10 cellular contexts compared by ENCODE assay signal in genomic region chr1:182430263-182431068, GRCh38. TPM values are rescaled to one million over a fixed set of nuclear protein-coding genes. Genes with fewer than 3 reads are reported as not detected.
DNase-seq lines count a peak whose midpoint lies in the region; ATAC-seq and TF ChIP-seq lines count a peak whose summit lies in the region.
"Had no signal": no experiment of that assay in that cellular context is flagged by ENCODE, and none has a peak within 500 bp of the region (broad histone marks: within the 10 kb centered on the region; RNA-seq: fewer than 3 reads in every experiment).

No MANE protein-coding gene starts in this region.

- intact Hi-C loops in body of pancreas (cut with DNase I): no loop called here

- peaks cover 2% of the 10 kb centered on the region for H3K36me3 Mint-ChIP-seq in effector memory CD8-positive, alpha-beta T cell (ENCODE audit: insufficient read depth)

- H3K4me1 Mint-ChIP-seq in effector memory CD8-positive, alpha-beta T cell (ENCODE audit: low read depth in 2 of 2): peaks cover 14 to 40% of the 10 kb centered on the region in 2 donors
- H3K4me1 Mint-ChIP-seq: nephron had no signal

- H3K14ac ChIP-seq in mesenchymal stem cell (ENCODE audit: low read length in 2 of 2): peak overlapping the region in 1 of 2 experiments; percentile 56

- H3K9ac ChIP-seq in mesenchymal stem cell (ENCODE audit: low read length): no peak overlapping the region

- no peaks in the 10 kb centered on the region for H3K9me3 Mint-ChIP-seq in effector memory CD8-positive, alpha-beta T cell
- H3K9me3 Mint-ChIP-seq: nephron had no signal

- H3K4ac ChIP-seq in mesenchymal stem cell (ENCODE audit: low read depth in 1 of 2, low read length in 2 of 2): no peak overlapping the region

- TF ChIP-seq POLR2A in body of pancreas (IDR thresholded peaks at IDR 0.05): no peak

- peak overlapping the region; percentile 2 to 20 for H3K4me3 Mint-ChIP-seq in effector memory CD8-positive, alpha-beta T cell
- H3K4me3 Mint-ChIP-seq: nephron had no signal

- H3K18ac ChIP-seq in mesenchymal stem cell (ENCODE audit: low read depth in 1 of 2, low read length in 2 of 2): no peak overlapping the region

- no peaks in the 10 kb centered on the region for H3K27me3 Mint-ChIP-seq in effector memory CD8-positive, alpha-beta T cell

- no peak overlapping the region for H2BK5ac ChIP-seq in mesenchymal stem cell (ENCODE audit: low read depth, low read length, poor library complexity, severe bottlenecking)

- peak; percentile 46 for ATAC-seq in HG02852 (IDR thresholded peaks at IDR 0.05; ENCODE audit: unreplicated experiment)
- ATAC-seq in effector memory CD8-positive, alpha-beta T cell (replicated peaks): peak; percentile 91
- no peak for ATAC-seq in body of pancreas

- H3K79me1 ChIP-seq in mesenchymal stem cell (replicated peaks; ENCODE audit: low read length, poor library complexity, severe bottlenecking): no peaks in the 10 kb centered on the region

- peak; percentile 24 for DNase-seq in EL
- peak; percentile 24 for DNase-seq in RPMI7951 (ENCODE audit: low read depth)
- DNase-seq in effector memory CD8-positive, alpha-beta T cell: peak; percentile 29 to 41 (median 30)
- no peak for DNase-seq in body of pancreas
- no peak for DNase-seq in AG20443 (ENCODE audit: low spot score)
- no peak for DNase-seq in NCI-H2029 (lab: John Stamatoyannopoulos, UW)
- DNase-seq in mesenchymal stem cell: no peak
- DNase-seq: NCI-H2171 had no signal

- H3K27me3 ChIP-seq in body of pancreas (no peaks in the 10 kb centered on the region), mesenchymal stem cell (ENCODE audit: control insufficient read depth in 1 of 2, insufficient read depth in 1 of 2, low read length in 2 of 2) (no peaks in the 10 kb centered on the region)

- H2BK15ac ChIP-seq in mesenchymal stem cell (ENCODE audit: low read depth, poor library complexity, severe bottlenecking): no peak overlapping the region

- no peak overlapping the region for H3K27ac ChIP-seq in body of pancreas
- no peak overlapping the region for H3K27ac ChIP-seq in mesenchymal stem cell (ENCODE audit: low read length, poor library complexity, severe bottlenecking)

- no peak overlapping the region for H2BK12ac ChIP-seq in mesenchymal stem cell (ENCODE audit: low read length in 2 of 2)

- H3K27ac Mint-ChIP-seq in effector memory CD8-positive, alpha-beta T cell: peak overlapping the region; percentile 6 to 29
- H3K27ac Mint-ChIP-seq: nephron had no signal

- no peak overlapping the region for H2AK5ac ChIP-seq in mesenchymal stem cell (ENCODE audit: low read length, severe bottlenecking)

- H2AFZ ChIP-seq in mesenchymal stem cell (ENCODE audit: low read depth, low read length): no peak overlapping the region

- H3K9me3 ChIP-seq in body of pancreas (no peaks in the 10 kb centered on the region), mesenchymal stem cell (ENCODE audit: control insufficient read depth, low read length) (no peaks in the 10 kb centered on the region)

- no peak overlapping the region for H4K91ac ChIP-seq in mesenchymal stem cell (ENCODE audit: low read length)

- TF ChIP-seq CTCF in body of pancreas (IDR thresholded peaks at IDR 0.05): no peak

- H3K4me1 ChIP-seq in body of pancreas (no peaks in the 10 kb centered on the region), mesenchymal stem cell (ENCODE audit: control insufficient read depth, insufficient read depth, low read depth, low read length) (no peaks in the 10 kb centered on the region)

- no peak overlapping the region for H3K4me2 ChIP-seq in mesenchymal stem cell (ENCODE audit: low read length, poor library complexity, severe bottlenecking)

- H2BK120ac ChIP-seq in mesenchymal stem cell (ENCODE audit: low read depth, low read length): no peak overlapping the region

- no peak overlapping the region for H3K4me3 ChIP-seq in body of pancreas
- H3K4me3 ChIP-seq in mesenchymal stem cell (ENCODE audit: insufficient read depth in 1 of 2, low read depth in 1 of 2, low read length in 2 of 2): no peak overlapping the region

- H3K23ac ChIP-seq in mesenchymal stem cell (ENCODE audit: low read length in 2 of 2): no peak overlapping the region

- no peak overlapping the region for H4K8ac ChIP-seq in mesenchymal stem cell (ENCODE audit: low read length)

- WGBS in body of pancreas, 2 donors: 74 to 75% methylated on average over 11 of the region's 11 CpGs
- WGBS in mesenchymal stem cell: 64% methylated on average over 9 of the region's 11 CpGs

- H3K36me3 ChIP-seq in body of pancreas (replicated peaks in 1 of 2; ENCODE audit: insufficient read depth in 1 of 2, low read depth in 2 of 2): no peaks in the 10 kb centered on the region
- H3K36me3 ChIP-seq in mesenchymal stem cell (ENCODE audit: control insufficient read depth in 1 of 2, insufficient read depth in 2 of 2, low read depth in 1 of 2, low read length in 2 of 2): no peaks in the 10 kb centered on the region

RNA-seq across cellular contexts. Expression of gene RGSL1, which starts 19.5 kb away (rescaled TPM):
- total RNA-seq in RPMI7951 (2014; rRNA removed; shearing (Covaris generic)): not detected in 2 replicates
- not detected for total RNA-seq in body of pancreas
- not detected for polyA plus RNA-seq in mesenchymal stem cell (2013, experiment 1 of 2)
- polyA plus RNA-seq in mesenchymal stem cell (2013, experiment 2 of 2): not detected

RNA-seq across cellular contexts. Expression of gene TEDDM1, which starts 30.0 kb away (rescaled TPM):
- not detected in 2 replicates for total RNA-seq in RPMI7951 (2014; rRNA removed; shearing (Covaris generic))
- total RNA-seq in body of pancreas: not detected
- not detected for polyA plus RNA-seq in mesenchymal stem cell (2013, experiment 1 of 2)
- polyA plus RNA-seq in mesenchymal stem cell (2013, experiment 2 of 2): not detected

RNA-seq across cellular contexts. Expression of gene GLUL, which starts 38.9 kb away (rescaled TPM):
- 79.9 and 85.8 TPM in 2 replicates for total RNA-seq in RPMI7951 (2014; rRNA removed; shearing (Covaris generic))
- total RNA-seq in body of pancreas: 1,000 to 10,000 TPM in 1 of 2 donors, 100 to 1,000 TPM in 1; 621 to 1,699 TPM
- 101 TPM for polyA plus RNA-seq in mesenchymal stem cell (2013, experiment 1 of 2)
- polyA plus RNA-seq in mesenchymal stem cell (2013, experiment 2 of 2): 99.8 TPM

Comparison
In these comparisons a context has a peak if more than half of its experiments do, and no peak if none do; other contexts are left out.
1. DNase-seq: peak in EL (single experiment), RPMI7951 (single experiment) and effector memory CD8-positive, alpha-beta T cell (3 of 3); none in body of pancreas (0 of 4), AG20443 (single experiment), NCI-H2029 (single experiment) and mesenchymal stem cell (single experiment).